ENCODE assay signal across 1 cellular context in the genomic region with DNA sequence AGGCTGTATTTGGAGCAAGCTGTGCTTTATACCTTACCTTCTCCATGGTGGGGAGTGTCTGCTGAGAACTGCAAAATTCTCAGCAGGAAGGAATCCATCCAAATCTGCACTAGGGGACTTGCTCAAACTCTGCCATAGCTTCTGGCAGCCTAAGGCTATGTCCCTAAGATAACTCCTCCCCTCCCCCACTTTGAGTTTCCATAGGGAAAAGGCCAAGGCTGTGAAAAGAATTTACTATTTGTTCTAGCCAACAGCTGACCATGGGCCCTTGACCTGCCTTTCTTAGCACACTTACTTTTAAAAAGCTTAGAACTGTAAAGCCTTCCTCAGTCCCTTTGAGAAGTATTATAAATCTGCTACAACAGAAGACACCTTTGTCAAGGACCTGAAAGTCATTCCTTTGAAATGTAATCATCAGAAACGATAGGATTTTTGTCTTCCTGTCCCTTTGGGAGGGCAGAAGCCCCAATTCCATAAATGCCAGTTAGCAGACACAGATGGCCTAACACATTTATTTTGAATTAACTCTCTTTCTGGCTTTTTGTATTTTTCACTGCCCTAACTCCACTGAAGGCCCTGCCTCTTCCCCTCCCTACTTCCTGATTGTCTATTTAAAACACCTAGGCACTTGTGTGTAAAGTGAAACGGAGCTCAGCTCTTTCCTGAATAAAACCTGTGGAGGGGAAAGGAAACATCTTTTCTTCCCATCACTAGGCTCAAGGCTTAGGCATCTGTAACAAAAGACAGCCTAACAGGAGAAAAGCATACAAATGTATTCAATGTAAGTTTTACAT.
TF ChIP-seq lines count a peak whose summit lies in the region.

No MANE protein-coding gene starts in this region.

TF ChIP-seq in GM23338, 12 proteins besides CTCF, POLR2A, EP300 and RAD21 (continued from another document):
- TF ChIP-seq, protein P1, sequence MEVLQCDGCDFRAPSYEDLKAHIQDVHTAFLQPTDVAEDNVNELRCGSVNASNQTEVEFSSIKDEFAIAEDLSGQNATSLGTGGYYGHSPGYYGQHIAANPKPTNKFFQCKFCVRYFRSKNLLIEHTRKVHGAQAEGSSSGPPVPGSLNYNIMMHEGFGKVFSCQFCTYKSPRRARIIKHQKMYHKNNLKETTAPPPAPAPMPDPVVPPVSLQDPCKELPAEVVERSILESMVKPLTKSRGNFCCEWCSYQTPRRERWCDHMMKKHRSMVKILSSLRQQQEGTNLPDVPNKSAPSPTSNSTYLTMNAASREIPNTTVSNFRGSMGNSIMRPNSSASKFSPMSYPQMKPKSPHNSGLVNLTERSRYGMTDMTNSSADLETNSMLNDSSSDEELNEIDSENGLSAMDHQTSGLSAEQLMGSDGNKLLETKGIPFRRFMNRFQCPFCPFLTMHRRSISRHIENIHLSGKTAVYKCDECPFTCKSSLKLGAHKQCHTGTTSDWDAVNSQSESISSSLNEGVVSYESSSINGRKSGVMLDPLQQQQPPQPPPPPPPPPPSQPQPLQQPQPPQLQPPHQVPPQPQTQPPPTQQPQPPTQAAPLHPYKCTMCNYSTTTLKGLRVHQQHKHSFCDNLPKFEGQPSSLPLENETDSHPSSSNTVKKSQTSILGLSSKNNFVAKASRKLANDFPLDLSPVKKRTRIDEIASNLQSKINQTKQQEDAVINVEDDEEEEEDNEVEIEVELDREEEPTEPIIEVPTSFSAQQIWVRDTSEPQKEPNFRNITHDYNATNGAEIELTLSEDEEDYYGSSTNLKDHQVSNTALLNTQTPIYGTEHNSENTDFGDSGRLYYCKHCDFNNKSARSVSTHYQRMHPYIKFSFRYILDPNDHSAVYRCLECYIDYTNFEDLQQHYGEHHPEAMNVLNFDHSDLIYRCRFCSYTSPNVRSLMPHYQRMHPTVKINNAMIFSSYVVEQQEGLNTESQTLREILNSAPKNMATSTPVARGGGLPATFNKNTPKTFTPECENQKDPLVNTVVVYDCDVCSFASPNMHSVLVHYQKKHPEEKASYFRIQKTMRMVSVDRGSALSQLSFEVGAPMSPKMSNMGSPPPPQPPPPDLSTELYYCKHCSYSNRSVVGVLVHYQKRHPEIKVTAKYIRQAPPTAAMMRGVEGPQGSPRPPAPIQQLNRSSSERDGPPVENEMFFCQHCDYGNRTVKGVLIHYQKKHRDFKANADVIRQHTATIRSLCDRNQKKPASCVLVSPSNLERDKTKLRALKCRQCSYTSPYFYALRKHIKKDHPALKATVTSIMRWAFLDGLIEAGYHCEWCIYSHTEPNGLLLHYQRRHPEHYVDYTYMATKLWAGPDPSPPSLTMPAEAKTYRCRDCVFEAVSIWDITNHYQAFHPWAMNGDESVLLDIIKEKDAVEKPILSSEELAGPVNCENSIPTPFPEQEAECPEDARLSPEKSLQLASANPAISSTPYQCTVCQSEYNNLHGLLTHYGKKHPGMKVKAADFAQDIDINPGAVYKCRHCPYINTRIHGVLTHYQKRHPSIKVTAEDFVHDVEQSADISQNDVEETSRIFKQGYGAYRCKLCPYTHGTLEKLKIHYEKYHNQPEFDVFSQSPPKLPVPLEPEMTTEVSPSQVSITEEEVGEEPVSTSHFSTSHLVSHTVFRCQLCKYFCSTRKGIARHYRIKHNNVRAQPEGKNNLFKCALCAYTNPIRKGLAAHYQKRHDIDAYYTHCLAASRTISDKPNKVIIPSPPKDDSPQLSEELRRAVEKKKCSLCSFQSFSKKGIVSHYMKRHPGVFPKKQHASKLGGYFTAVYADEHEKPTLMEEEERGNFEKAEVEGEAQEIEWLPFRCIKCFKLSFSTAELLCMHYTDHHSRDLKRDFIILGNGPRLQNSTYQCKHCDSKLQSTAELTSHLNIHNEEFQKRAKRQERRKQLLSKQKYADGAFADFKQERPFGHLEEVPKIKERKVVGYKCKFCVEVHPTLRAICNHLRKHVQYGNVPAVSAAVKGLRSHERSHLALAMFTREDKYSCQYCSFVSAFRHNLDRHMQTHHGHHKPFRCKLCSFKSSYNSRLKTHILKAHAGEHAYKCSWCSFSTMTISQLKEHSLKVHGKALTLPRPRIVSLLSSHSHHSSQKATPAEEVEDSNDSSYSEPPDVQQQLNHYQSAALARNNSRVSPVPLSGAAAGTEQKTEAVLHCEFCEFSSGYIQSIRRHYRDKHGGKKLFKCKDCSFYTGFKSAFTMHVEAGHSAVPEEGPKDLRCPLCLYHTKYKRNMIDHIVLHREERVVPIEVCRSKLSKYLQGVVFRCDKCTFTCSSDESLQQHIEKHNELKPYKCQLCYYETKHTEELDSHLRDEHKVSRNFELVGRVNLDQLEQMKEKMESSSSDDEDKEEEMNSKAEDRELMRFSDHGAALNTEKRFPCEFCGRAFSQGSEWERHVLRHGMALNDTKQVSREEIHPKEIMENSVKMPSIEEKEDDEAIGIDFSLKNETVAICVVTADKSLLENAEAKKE (CRISPR knock-in tag; IDR thresholded peaks at IDR 0.05): no peak
- TF ChIP-seq ZNF331 (CRISPR knock-in tag; IDR thresholded peaks at IDR 0.05; ENCODE audit: low read depth): no peak
- no peak for TF ChIP-seq EZH2phosphoT487 (IDR thresholded peaks at IDR 0.05; ENCODE audit: unreplicated experiment)
- no peak for TF ChIP-seq STAT1 (IDR thresholded peaks at IDR 0.05; ENCODE audit: unreplicated experiment)
